ENCODE assay signal across 21 cellular contexts in genomic region chr5:160173-160510, GRCh38. TPM values are rescaled to one million over a fixed set of nuclear protein-coding genes. Genes with fewer than 3 reads are reported as not detected.
DNase-seq lines count a peak whose midpoint lies in the region; ATAC-seq and TF ChIP-seq lines count a peak whose summit lies in the region.
"Had no signal": no experiment of that assay in that cellular context is flagged by ENCODE, and none has a peak within 500 bp of the region (broad histone marks: within the 10 kb centered on the region; RNA-seq: fewer than 3 reads in every experiment).

No MANE protein-coding gene starts in this region.

- peaks cover 5% of the 10 kb centered on the region for H3K4me1 Mint-ChIP-seq in MCF 10A (ENCODE audit: insufficient read depth, unreplicated experiment)
- peaks cover 13% of the 10 kb centered on the region for H3K4me1 Mint-ChIP-seq in WTC11
- no peaks in the 10 kb centered on the region for H3K4me1 Mint-ChIP-seq in activated CD4-positive, alpha-beta memory T cell treated with anti-CD3 and anti-CD28 coated beads for 36 hours (ENCODE audit: low read depth)
- H3K4me1 Mint-ChIP-seq: naive B cell had no signal

- TF ChIP-seq POLR2A in breast epithelium (IDR thresholded peaks at IDR 0.05): no peak
- no peak for TF ChIP-seq POLR2A in testis (IDR thresholded peaks at IDR 0.05)

- H3K27ac Mint-ChIP-seq in MCF 10A (ENCODE audit: low read depth, unreplicated experiment): no peak overlapping the region
- H3K27ac Mint-ChIP-seq in WTC11: peak overlapping the region; percentile 90; the same call in 1 of the 2 replicates
- no peak overlapping the region for H3K27ac Mint-ChIP-seq in activated CD4-positive, alpha-beta memory T cell treated with anti-CD3 and anti-CD28 coated beads for 36 hours
- H3K27ac Mint-ChIP-seq: activated naive CD4-positive, alpha-beta T cell treated with anti-CD3 and anti-CD28 coated beads for 36 hours; stimulated activated naive CD8-positive, alpha-beta T cell treated with anti-CD3 and anti-CD28 coated beads, Interleukin-15, amount 100 ng/mL, for 72 hours; T-helper 2 cell treated with Interferon-gamma antibody and Interleukin-4, amounts not matched to agents 5 μg/mL and 100 μg/mL, for 36 hours had no signal

- H3K36me3 Mint-ChIP-seq in MCF 10A (ENCODE audit: insufficient read depth, unreplicated experiment) (no peaks in the 10 kb centered on the region), WTC11 (peaks cover 58% of the 10 kb centered on the region)
- H3K36me3 Mint-ChIP-seq in activated CD4-positive, alpha-beta memory T cell treated with anti-CD3 and anti-CD28 coated beads for 36 hours: no peaks in the 10 kb centered on the region
- H3K36me3 Mint-ChIP-seq: naive B cell had no signal

- 86 to 91% methylated on average over 14 of the region's 14 CpGs for WGBS in testis, 2 donors

- H3K4me3 ChIP-seq in breast epithelium: peak overlapping the region in 1 of 3 donors; percentile 28
- no peak overlapping the region for H3K4me3 ChIP-seq in testis
- H3K4me3 ChIP-seq: prostate gland, uterus had no signal

- no peaks in the 10 kb centered on the region for H3K9me3 Mint-ChIP-seq in MCF 10A (ENCODE audit: unreplicated experiment)
- H3K9me3 Mint-ChIP-seq in WTC11: peaks cover 12% of the 10 kb centered on the region
- no peaks in the 10 kb centered on the region for H3K9me3 Mint-ChIP-seq in activated CD4-positive, alpha-beta memory T cell treated with anti-CD3 and anti-CD28 coated beads for 36 hours
- H3K9me3 Mint-ChIP-seq: activated naive CD4-positive, alpha-beta T cell treated with anti-CD3 and anti-CD28 coated beads for 36 hours; T-helper 2 cell treated with Interferon-gamma antibody and Interleukin-4, amounts not matched to agents 5 μg/mL and 100 μg/mL, for 36 hours had no signal

- H3K36me3 ChIP-seq in breast epithelium: no peaks in the 10 kb centered on the region
- no peaks in the 10 kb centered on the region for H3K36me3 ChIP-seq in testis (ENCODE audit: low read depth, missing control alignments)
- H3K36me3 ChIP-seq: prostate gland, uterus had no signal

- TF ChIP-seq CTCF in breast epithelium (IDR thresholded peaks at IDR 0.05) (no peak), MCF 10A (IDR thresholded peaks at IDR 0.05; ENCODE audit: unreplicated experiment) (no peak), WTC11 (IDR thresholded peaks at IDR 0.05) (no peak), testis (IDR thresholded peaks at IDR 0.05) (no peak)

- peaks cover 43% of the 10 kb centered on the region for H3K27me3 Mint-ChIP-seq in MCF 10A (ENCODE audit: insufficient read depth, unreplicated experiment)
- no peaks in the 10 kb centered on the region for H3K27me3 Mint-ChIP-seq in WTC11 (ENCODE audit: low read depth)
- H3K27me3 Mint-ChIP-seq in activated CD4-positive, alpha-beta memory T cell treated with anti-CD3 and anti-CD28 coated beads for 36 hours: peaks cover 14% of the 10 kb centered on the region

- H3K9me3 ChIP-seq in breast epithelium (no peaks in the 10 kb centered on the region), testis (no peaks in the 10 kb centered on the region)
- H3K9me3 ChIP-seq: prostate gland, uterus had no signal

- BruUV-seq in MCF 10A (replicated peaks; lab: Mats Ljungman, UMichigan): no TSS peak

- H3K4me1 ChIP-seq in breast epithelium: no peaks in the 10 kb centered on the region
- H3K4me1 ChIP-seq in testis: no peaks in the 10 kb centered on the region
- H3K4me1 ChIP-seq: prostate gland, uterus had no signal

- DNase-seq in breast epithelium (ENCODE audit: low spot score in 2 of 2) (peak; percentile 40 to 64), MCF 10A (ENCODE audit: unreplicated experiment) (no peak), WTC11 (ENCODE audit: low spot score) (no peak), hepatic stellate cell (ENCODE audit: low spot score) (peak; percentile 95), testis (peak; percentile 9), AML-193 (lab: John Stamatoyannopoulos, UW) (no peak), DMS79 treated with DMSO at 0.1 percent for 48 hours (lab: John Stamatoyannopoulos, UW) (no peak)
- no peak for DNase-seq in activated CD4-positive, alpha-beta memory T cell treated with anti-CD3 and anti-CD28 coated beads for 36 hours
- DNase-seq: activated CD4-positive, alpha-beta T cell treated with anti-CD3 and anti-CD28 coated beads for 1 hour; activated naive CD4-positive, alpha-beta T cell treated with anti-CD3 and anti-CD28 coated beads for 36 hours; effector memory CD4-positive, alpha-beta T cell; MV-4-11; naive B cell; NCI-H2029 treated with DMSO at 0.1 percent for 48 hours; NCI-H524 treated with DMSO at 0.1 percent for 48 hours; uterus had no signal

- POLR2A ChIA-PET in MCF 10A (lab: Yijun Ruan, JAX) (no interaction called here), WTC11 (lab: Charles Lee) (no interaction called here)
- POLR2A ChIA-PET in activated CD4-positive, alpha-beta memory T cell treated with anti-CD3 and anti-CD28 coated beads for 36 hours (lab: Charles Lee): no interaction called here

- intact Hi-C loops in breast epithelium (cut with DNase I; ENCODE audit: low total_unique reads): no loop called here
- intact Hi-C loops in MCF 10A (cut with micrococcal nuclease): no loop called here
- intact Hi-C loops in testis (cut with DNase I; ENCODE audit: low total_unique reads): no loop called here
- intact Hi-C loops in activated CD4-positive, alpha-beta memory T cell treated with anti-CD3 and anti-CD28 coated beads for 36 hours (cut with micrococcal nuclease): no loop called here

- ATAC-seq in WTC11: no peak
- ATAC-seq: stimulated activated naive CD8-positive, alpha-beta T cell treated with anti-CD3 and anti-CD28 coated beads, Interleukin-15, amount 100 ng/mL, for 72 hours had no signal

- H3K27me3 ChIP-seq in breast epithelium (no peaks in the 10 kb centered on the region), testis (no peaks in the 10 kb centered on the region)
- H3K27me3 ChIP-seq: uterus had no signal

- no peak overlapping the region for H3K27ac ChIP-seq in breast epithelium
- no peak overlapping the region for H3K27ac ChIP-seq in testis
- H3K27ac ChIP-seq: prostate gland, uterus had no signal

- H3K4me3 Mint-ChIP-seq in MCF 10A (ENCODE audit: unreplicated experiment) (no peak overlapping the region), WTC11 (no peak overlapping the region)
- no peak overlapping the region for H3K4me3 Mint-ChIP-seq in activated CD4-positive, alpha-beta memory T cell treated with anti-CD3 and anti-CD28 coated beads for 36 hours
- H3K4me3 Mint-ChIP-seq: activated naive CD4-positive, alpha-beta T cell treated with anti-CD3 and anti-CD28 coated beads for 36 hours; naive B cell; stimulated activated naive CD8-positive, alpha-beta T cell treated with anti-CD3 and anti-CD28 coated beads, Interleukin-15, amount 100 ng/mL, for 72 hours; T-helper 2 cell treated with Interferon-gamma antibody and Interleukin-4, amounts not matched to agents 5 μg/mL and 100 μg/mL, for 36 hours had no signal

- CTCF ChIA-PET in MCF 10A (lab: Yijun Ruan, JAX): no interaction called here
- CTCF ChIA-PET in WTC11 (lab: Charles Lee): no interaction called here
- CTCF ChIA-PET in activated CD4-positive, alpha-beta memory T cell treated with anti-CD3 and anti-CD28 coated beads for 36 hours (lab: Charles Lee): no interaction called here

TF ChIP-seq in WTC11, 78 proteins besides CTCF, POLR2A, EP300 and RAD21 (continues in another document):
- TF ChIP-seq ATF3 (CRISPR knock-in tag; conservative IDR thresholded peaks at IDR 0.05) (no peak), TP53 (CRISPR knock-in tag; IDR thresholded peaks at IDR 0.05) (no peak)
- TF ChIP-seq, protein P1, sequence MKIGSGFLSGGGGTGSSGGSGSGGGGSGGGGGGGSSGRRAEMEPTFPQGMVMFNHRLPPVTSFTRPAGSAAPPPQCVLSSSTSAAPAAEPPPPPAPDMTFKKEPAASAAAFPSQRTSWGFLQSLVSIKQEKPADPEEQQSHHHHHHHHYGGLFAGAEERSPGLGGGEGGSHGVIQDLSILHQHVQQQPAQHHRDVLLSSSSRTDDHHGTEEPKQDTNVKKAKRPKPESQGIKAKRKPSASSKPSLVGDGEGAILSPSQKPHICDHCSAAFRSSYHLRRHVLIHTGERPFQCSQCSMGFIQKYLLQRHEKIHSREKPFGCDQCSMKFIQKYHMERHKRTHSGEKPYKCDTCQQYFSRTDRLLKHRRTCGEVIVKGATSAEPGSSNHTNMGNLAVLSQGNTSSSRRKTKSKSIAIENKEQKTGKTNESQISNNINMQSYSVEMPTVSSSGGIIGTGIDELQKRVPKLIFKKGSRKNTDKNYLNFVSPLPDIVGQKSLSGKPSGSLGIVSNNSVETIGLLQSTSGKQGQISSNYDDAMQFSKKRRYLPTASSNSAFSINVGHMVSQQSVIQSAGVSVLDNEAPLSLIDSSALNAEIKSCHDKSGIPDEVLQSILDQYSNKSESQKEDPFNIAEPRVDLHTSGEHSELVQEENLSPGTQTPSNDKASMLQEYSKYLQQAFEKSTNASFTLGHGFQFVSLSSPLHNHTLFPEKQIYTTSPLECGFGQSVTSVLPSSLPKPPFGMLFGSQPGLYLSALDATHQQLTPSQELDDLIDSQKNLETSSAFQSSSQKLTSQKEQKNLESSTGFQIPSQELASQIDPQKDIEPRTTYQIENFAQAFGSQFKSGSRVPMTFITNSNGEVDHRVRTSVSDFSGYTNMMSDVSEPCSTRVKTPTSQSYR (CRISPR knock-in tag; IDR thresholded peaks at IDR 0.05): no peak

RNA-seq across cellular contexts. Expression of gene LRRC14B, which starts 31.2 kb away (rescaled TPM):
- total RNA-seq in breast epithelium (under 1 TPM in 2 of 3 donors, not detected in 1; 0.33 to 0.44 TPM), MCF 10A (2022) (not detected in 2 replicates), WTC11 (2021) (0.11 TPM in 1 of 3 replicates, not detected in the others), testis (under 1 TPM; 0.93 to 0.94 TPM)
- polyA plus RNA-seq in testis (ENCODE audit: insufficient read depth, low read depth, low replicate concordance): 0.33 TPM
- total RNA-seq in activated CD4-positive, alpha-beta memory T cell treated with anti-CD3 and anti-CD28 coated beads for 36 hours: not detected
- total RNA-seq: activated naive CD4-positive, alpha-beta T cell treated with anti-CD3 and anti-CD28 coated beads for 36 hours; bronchial epithelial cell; lower leg skin; uterus had no signal

RNA-seq across cellular contexts. Expression of gene CCDC127, which starts 57.8 kb away (rescaled TPM):
- total RNA-seq in breast epithelium: 1 to 10 TPM; 5.0 to 5.6 (median 5.3) TPM
- 4.5 and 5.8 TPM in 2 replicates for total RNA-seq in MCF 10A (2022)
- total RNA-seq in WTC11 (2021): 5.3 to 8.4 TPM (median 6.3 TPM) in 3 replicates
- 1 to 10 TPM; 6.6 to 6.7 TPM for total RNA-seq in testis
- 6.9 TPM for polyA plus RNA-seq in testis (ENCODE audit: insufficient read depth, low read depth, low replicate concordance)
- 1 to 10 TPM; 4.3 to 5.0 TPM for total RNA-seq in activated CD4-positive, alpha-beta memory T cell treated with anti-CD3 and anti-CD28 coated beads for 36 hours

RNA-seq across cellular contexts. Expression of gene SDHA, which starts 58.0 kb away (rescaled TPM):
- total RNA-seq in breast epithelium (10 to 100 TPM; 71.1 to 80.6 (median 79.5) TPM), MCF 10A (2022) (73.4 and 75.0 TPM in 2 replicates), WTC11 (2021) (135 to 145 TPM (median 137 TPM) in 3 replicates), testis (100 to 1,000 TPM in 1 of 2 donors, 10 to 100 TPM in 1; 96.9 to 107 TPM)
- 195 TPM for polyA plus RNA-seq in testis (ENCODE audit: insufficient read depth, low read depth, low replicate concordance)
- 100 to 1,000 TPM; 142 to 143 TPM for total RNA-seq in activated CD4-positive, alpha-beta memory T cell treated with anti-CD3 and anti-CD28 coated beads for 36 hours

Comparison
In these comparisons a context has a peak if more than half of its experiments do, and no peak if none do; other contexts are left out.
1. DNase-seq: peak in breast epithelium (2 of 2), hepatic stellate cell (single experiment) and testis (single experiment); none in MCF 10A (single experiment), WTC11 (single experiment), AML-193 (0 of 2), DMS79 treated with DMSO at 0.1 percent for 48 hours (single experiment) and activated CD4-positive, alpha-beta memory T cell treated with anti-CD3 and anti-CD28 coated beads for 36 hours (single experiment).